ENCODE assay signal across 10 cellular contexts in genomic region chr17:45246338-45246737, GRCh38. TPM values are rescaled to one million over a fixed set of nuclear protein-coding genes. Genes with fewer than 3 reads are reported as not detected.
DNase-seq lines count a peak whose midpoint lies in the region; ATAC-seq and TF ChIP-seq lines count a peak whose summit lies in the region.
"Had no signal": no experiment of that assay in that cellular context is flagged by ENCODE, and none has a peak within 500 bp of the region (broad histone marks: within the 10 kb centered on the region; RNA-seq: fewer than 3 reads in every experiment).

No MANE protein-coding gene starts in this region.

- H3K36me3 ChIP-seq in PC-3 (ENCODE audit: low read depth, low read length) (0 out of 2 replicates have a peak, but pooled peaks cover 4% of the 10 kb centered on the region), endocrine pancreas (ENCODE audit: control insufficient read depth, insufficient read depth, low read length) (no peaks in the 10 kb centered on the region), rectal smooth muscle tissue (ENCODE audit: control insufficient read depth, insufficient read depth, low read length) (peaks cover 3% of the 10 kb centered on the region)

- peaks cover 70% of the 10 kb centered on the region for H3K4me1 Mint-ChIP-seq in activated CD4-positive, alpha-beta T cell treated with anti-CD3 and anti-CD28 coated beads, Interleukin-2, amount 10 ng/mL, durations not matched to agents 7 days and 5 days

- H3K36me3 Mint-ChIP-seq in activated CD4-positive, alpha-beta T cell treated with anti-CD3 and anti-CD28 coated beads, Interleukin-2, amount 10 ng/mL, durations not matched to agents 7 days and 5 days (ENCODE audit: low read depth): peaks cover 71% of the 10 kb centered on the region

- H3K27ac ChIP-seq in PC-3 (ENCODE audit: low read length) (no peak overlapping the region), rectal smooth muscle tissue (ENCODE audit: low read depth, low read length) (no peak overlapping the region)

- CTCF ChIA-PET in activated CD4-positive, alpha-beta T cell treated with anti-CD3 and anti-CD28 coated beads, Interleukin-2, amount 10 ng/mL, durations not matched to agents 7 days and 5 days (lab: Charles Lee): interaction anchor here (0.6 to 5.1 kb wide), 9 partner anchors 14 to 111 kb away, joined by 3 to 39 read pairs (median 4); partner anchors contain the start of genes ACBD4 and FMNL1
- CTCF ChIA-PET in PC-3 (lab: Charles Lee): no interaction called here

- H2AFZ ChIP-seq in PC-3 (ENCODE audit: low read length): no peak overlapping the region

- BruUV-seq in PC-3 (replicated peaks; lab: Mats Ljungman, UMichigan): no TSS peak

- no peaks in the 10 kb centered on the region for H3K27me3 Mint-ChIP-seq in activated CD4-positive, alpha-beta T cell treated with anti-CD3 and anti-CD28 coated beads, Interleukin-2, amount 10 ng/mL, durations not matched to agents 7 days and 5 days

- TF ChIP-seq CTCF in PC-3 (conservative IDR thresholded peaks at IDR 0.05; ENCODE audit: low read depth, low read length): no peak

- intact Hi-C loops in PC-3 (cut with micrococcal nuclease): no loop called here

- no peaks in the 10 kb centered on the region for H3K9me3 ChIP-seq in PC-3 (ENCODE audit: low read length)
- H3K9me3 ChIP-seq in endocrine pancreas (ENCODE audit: control insufficient read depth, low read length): no peaks in the 10 kb centered on the region

- POLR2A ChIA-PET in activated CD4-positive, alpha-beta T cell treated with anti-CD3 and anti-CD28 coated beads, Interleukin-2, amount 10 ng/mL, durations not matched to agents 7 days and 5 days (lab: Charles Lee): no interaction called here
- POLR2A ChIA-PET in PC-3 (lab: Charles Lee; ENCODE audit: unreplicated experiment): no interaction called here

- H3K4me3 ChIP-seq in PC-3 (ENCODE audit: low read length): peak overlapping the region; percentile 88
- no peak overlapping the region for H3K4me3 ChIP-seq in endocrine pancreas (ENCODE audit: control insufficient read depth, insufficient read depth, low read length)
- H3K4me3 ChIP-seq in rectal smooth muscle tissue (ENCODE audit: low read length): peak overlapping the region; percentile 69

- no peaks in the 10 kb centered on the region for H4K20me1 ChIP-seq in PC-3 (ENCODE audit: low read length)

- peaks cover 18% of the 10 kb centered on the region for H3K79me2 ChIP-seq in PC-3 (ENCODE audit: low read length)
- H3K79me2 ChIP-seq: parathyroid adenoma had no signal

- peaks cover 27% of the 10 kb centered on the region for H3K4me1 ChIP-seq in PC-3 (ENCODE audit: insufficient read depth, low read length)
- no peaks in the 10 kb centered on the region for H3K4me1 ChIP-seq in endocrine pancreas (ENCODE audit: control insufficient read depth, insufficient read depth, low read length)
- peaks cover 4% of the 10 kb centered on the region for H3K4me1 ChIP-seq in rectal smooth muscle tissue (ENCODE audit: control insufficient read depth, insufficient read depth, low read length)

- H3K9ac ChIP-seq in PC-3 (ENCODE audit: low read length) (peak overlapping the region; percentile 89), endocrine pancreas (ENCODE audit: control insufficient read depth, insufficient read depth, low read length) (peak overlapping the region; percentile 2), rectal smooth muscle tissue (ENCODE audit: low read length) (no peak overlapping the region)
- H3K9ac ChIP-seq: parathyroid adenoma had no signal

- no peaks in the 10 kb centered on the region for H3K9me3 Mint-ChIP-seq in activated CD4-positive, alpha-beta T cell treated with anti-CD3 and anti-CD28 coated beads, Interleukin-2, amount 10 ng/mL, durations not matched to agents 7 days and 5 days

- H3K9me2 ChIP-seq in PC-3 (replicated peaks; ENCODE audit: low read length): no peaks in the 10 kb centered on the region

- ATAC-seq in PC-3 (no peak), HG02588 (IDR thresholded peaks at IDR 0.05; ENCODE audit: unreplicated experiment) (no peak)

- peak overlapping the region; percentile 83 for H3K4me3 Mint-ChIP-seq in activated CD4-positive, alpha-beta T cell treated with anti-CD3 and anti-CD28 coated beads, Interleukin-2, amount 10 ng/mL, durations not matched to agents 7 days and 5 days

- no peaks in the 10 kb centered on the region for H3F3A ChIP-seq in PC-3 (ENCODE audit: low read length, unreplicated experiment)

- no peak for DNase-seq in activated CD4-positive, alpha-beta T cell treated with anti-CD3 and anti-CD28 coated beads, Interleukin-2, amount 10 ng/mL, durations not matched to agents 7 days and 5 days
- DNase-seq in activated CD4-positive, alpha-beta T cell treated with anti-CD3 and anti-CD28 coated beads, Interleukin-2, amount 50 U/mL, for 4 hours: no peak
- DNase-seq in PC-3 (no peak), superior temporal gyrus (ENCODE audit: extremely low spot score) (no peak), NCI-H1092 treated with DMSO at 0.1 percent for 48 hours (lab: John Stamatoyannopoulos, UW) (no peak)
- DNase-seq: foreskin melanocyte had no signal

- H3K27me3 ChIP-seq in PC-3 (ENCODE audit: low read length) (no peaks in the 10 kb centered on the region), endocrine pancreas (ENCODE audit: control insufficient read depth, insufficient read depth, low read length) (no peaks in the 10 kb centered on the region), rectal smooth muscle tissue (ENCODE audit: control insufficient read depth, insufficient read depth, low read length) (no peaks in the 10 kb centered on the region)

- H3K4me2 ChIP-seq in PC-3 (ENCODE audit: low read length): peak overlapping the region; percentile 93

- H3K27ac Mint-ChIP-seq in activated CD4-positive, alpha-beta T cell treated with anti-CD3 and anti-CD28 coated beads, Interleukin-2, amount 10 ng/mL, durations not matched to agents 7 days and 5 days: peak overlapping the region; percentile 92

RNA-seq across cellular contexts. Expression of gene SPATA32, which starts 15.6 kb away (rescaled TPM):
- total RNA-seq in activated CD4-positive, alpha-beta T cell treated with anti-CD3 and anti-CD28 coated beads, Interleukin-2, amount 10 ng/mL, durations not matched to agents 7 days and 5 days: under 1 TPM; 0.27 to 0.67 TPM
- not detected in 2 replicates for total RNA-seq in PC-3 (2014; rRNA removed)

RNA-seq across cellular contexts. Expression of gene FMNL1, which starts 24.7 kb away (rescaled TPM):
- total RNA-seq in activated CD4-positive, alpha-beta T cell treated with anti-CD3 and anti-CD28 coated beads, Interleukin-2, amount 10 ng/mL, durations not matched to agents 7 days and 5 days: 100 to 1,000 TPM; 391 to 410 TPM
- 8.2 and 14.2 TPM in 2 replicates for total RNA-seq in PC-3 (2014; rRNA removed)

Comparison
In these comparisons a context has a peak if more than half of its experiments do, and no peak if none do; other contexts are left out.
1. RNA of gene FMNL1, which starts 24.7 kb away (total RNA-seq): 391 to 410 TPM in activated CD4-positive, alpha-beta T cell treated with anti-CD3 and anti-CD28 coated beads, Interleukin-2, amount 10 ng/mL, durations not matched to agents 7 days and 5 days; 8.2 to 14.2 TPM in PC-3; every median in the first group is over 10 times any median in the second.